ENCODE assay signal across 10 cellular contexts in the genomic region with DNA sequence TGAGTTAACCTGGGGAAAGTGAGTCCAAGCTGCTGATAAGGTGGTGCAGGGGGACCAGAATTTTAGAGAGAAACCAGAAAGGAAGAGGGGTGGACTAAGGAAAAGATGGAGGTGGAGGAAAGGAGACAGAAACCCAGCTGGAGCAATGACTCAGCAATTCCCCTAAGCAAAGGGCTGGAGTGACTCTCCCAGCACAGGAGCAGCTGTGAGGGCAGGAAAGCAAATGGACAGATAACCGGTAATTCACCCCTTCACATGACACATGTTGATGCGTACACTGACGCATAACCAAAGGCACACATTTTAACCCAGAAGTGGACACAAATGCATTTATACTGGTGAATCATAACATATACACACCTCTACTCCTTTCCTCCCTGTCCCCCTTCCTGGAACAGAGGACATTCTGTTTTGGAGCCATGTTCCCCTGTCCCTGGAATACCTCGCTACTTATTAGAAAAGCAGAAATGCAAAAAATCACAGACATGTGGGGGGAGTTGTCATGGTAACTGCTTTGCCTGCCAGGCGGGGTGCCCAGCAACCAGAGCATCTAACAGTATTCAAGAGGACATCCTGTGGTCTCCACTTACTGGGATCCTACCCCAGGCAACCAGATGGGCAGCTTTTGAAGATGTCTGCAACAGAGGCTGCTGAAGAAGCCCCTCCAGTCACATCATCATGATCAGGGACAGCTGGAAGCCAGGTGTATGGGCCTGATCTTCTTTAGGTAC. TPM values are rescaled to one million over a fixed set of nuclear protein-coding genes. Genes with fewer than 3 reads are reported as not detected.
DNase-seq lines count a peak whose midpoint lies in the region; ATAC-seq and TF ChIP-seq lines count a peak whose summit lies in the region.
"Had no signal": no experiment of that assay in that cellular context is flagged by ENCODE, and none has a peak within 500 bp of the region (broad histone marks: within the 10 kb centered on the region; RNA-seq: fewer than 3 reads in every experiment).

No MANE protein-coding gene starts in this region.

- H3K36me3 ChIP-seq in RWPE2 (ENCODE audit: low read depth) (no peaks in the 10 kb centered on the region), iPS-18a (ENCODE audit: control insufficient read depth, low read depth, low read length) (no peaks in the 10 kb centered on the region)
- H3K36me3 ChIP-seq: Peyer's patch had no signal

- H3K4me1 ChIP-seq in RWPE2 (ENCODE audit: insufficient read depth, poor library complexity, severe bottlenecking) = peaks cover 5% of the 10 kb centered on the region
- peaks cover 18% of the 10 kb centered on the region for H3K4me1 ChIP-seq in iPS-18a (ENCODE audit: control insufficient read depth, low read depth, low read length)

- H3K9me3 Mint-ChIP-seq in HFFc6 = no peaks in the 10 kb centered on the region
- H3K9me3 Mint-ChIP-seq: activated naive CD4-positive, alpha-beta T cell treated with anti-CD3 and anti-CD28 coated beads, Interleukin-2, amount 50 U/mL, for 72 hours had no signal

- ATAC-seq in RWPE2 (ENCODE audit: low read depth) (peak; percentile 46), GM19452 (IDR thresholded peaks at IDR 0.05; ENCODE audit: unreplicated experiment) (no peak), GM19035 (IDR thresholded peaks at IDR 0.05; ENCODE audit: unreplicated experiment) (no peak)
- ATAC-seq: activated naive CD4-positive, alpha-beta T cell treated with anti-CD3 and anti-CD28 coated beads, Interleukin-2, amount 50 U/mL, for 72 hours had no signal

- H3K4me3 ChIP-seq in AG10803 (ENCODE audit: low read length) (no peak overlapping the region), RWPE2 (ENCODE audit: severe bottlenecking) (no peak overlapping the region), iPS-18a (ENCODE audit: low read length) (peak overlapping the region; percentile 67)
- H3K4me3 ChIP-seq: Peyer's patch had no signal

- H3K27ac ChIP-seq in RWPE2 (ENCODE audit: poor library complexity, severe bottlenecking) (no peak overlapping the region), iPS-18a (ENCODE audit: low read length) (no peak overlapping the region)
- H3K27ac ChIP-seq: Peyer's patch had no signal

- no peak for TF ChIP-seq CTCF in AG10803 (conservative IDR thresholded peaks at IDR 0.05; ENCODE audit: low read length)
- no peak for TF ChIP-seq CTCF in HFFc6 (IDR thresholded peaks at IDR 0.05)
- no peak for TF ChIP-seq CTCF in RWPE2 (IDR thresholded peaks at IDR 0.05; ENCODE audit: poor library complexity, severe bottlenecking)

- peak overlapping the region; percentile 52 for H3K4me3 Mint-ChIP-seq in HFFc6

- peaks cover 21% of the 10 kb centered on the region for H3K4me1 Mint-ChIP-seq in HFFc6 (ENCODE audit: low read depth)

- peaks cover 44% of the 10 kb centered on the region for H3K27me3 ChIP-seq in RWPE2 (ENCODE audit: insufficient read depth, poor library complexity, severe bottlenecking)
- peaks cover 57% of the 10 kb centered on the region for H3K27me3 ChIP-seq in iPS-18a (ENCODE audit: control insufficient read depth, insufficient read depth, low read length)

- peaks cover 24% of the 10 kb centered on the region for H3K27me3 Mint-ChIP-seq in HFFc6 (ENCODE audit: insufficient read depth)

- H3K27ac Mint-ChIP-seq in HFFc6 = peak overlapping the region; percentile 68
- H3K27ac Mint-ChIP-seq: activated naive CD4-positive, alpha-beta T cell treated with anti-CD3 and anti-CD28 coated beads, Interleukin-2, amount 50 U/mL, for 72 hours had no signal

- H3K9ac ChIP-seq in iPS-18a (ENCODE audit: low read length) = peak overlapping the region; percentile 17

- 0 out of 2 replicates have a peak, but pooled peaks cover 4% of the 10 kb centered on the region for H3K36me3 Mint-ChIP-seq in HFFc6 (ENCODE audit: low read depth)
- H3K36me3 Mint-ChIP-seq: activated naive CD4-positive, alpha-beta T cell treated with anti-CD3 and anti-CD28 coated beads, Interleukin-2, amount 50 U/mL, for 72 hours had no signal

- H3K9me3 ChIP-seq in RWPE2 (ENCODE audit: severe bottlenecking) (no peaks in the 10 kb centered on the region), iPS-18a (ENCODE audit: control insufficient read depth, low read depth, low read length) (no peaks in the 10 kb centered on the region)
- H3K9me3 ChIP-seq: Peyer's patch had no signal

- DNase-seq in AG10803 (ENCODE audit: low read depth) (peak; percentile 45), HFFc6 (peak; percentile 82), RWPE2 (ENCODE audit: low spot score) (no peak), D341Med (ENCODE audit: low spot score) (no peak), AML-193 (lab: John Stamatoyannopoulos, UW) (no peak)

RNA-seq across cellular contexts. Expression of a gene that starts 4.7 kb away (rescaled TPM):
- under 1 TPM in 4 of 6 experiments, not detected in 2; 0.07 to 0.15 (median 0.08) TPM for total RNA-seq in HFFc6 (2021; fragmentation: NEBNext Ultra II Directional; extraction: Animal tissue kit (Norgen Biotek cat#: 25700))
- total RNA-seq: activated naive CD4-positive, alpha-beta T cell treated with anti-CD3 and anti-CD28 coated beads, Interleukin-2, amount 50 U/mL, for 72 hours had no signal

RNA-seq across cellular contexts. Expression of a gene that starts 20.8 kb away (rescaled TPM):
- not detected for total RNA-seq in HFFc6 (2021; fragmentation: NEBNext Ultra II Directional; extraction: Animal tissue kit (Norgen Biotek cat#: 25700))
- total RNA-seq: activated naive CD4-positive, alpha-beta T cell treated with anti-CD3 and anti-CD28 coated beads, Interleukin-2, amount 50 U/mL, for 72 hours had no signal

RNA-seq across cellular contexts. Expression of a gene that starts 29.0 kb away (rescaled TPM):
- total RNA-seq in HFFc6 (2021; fragmentation: NEBNext Ultra II Directional; extraction: Animal tissue kit (Norgen Biotek cat#: 25700)) = not detected
- total RNA-seq: activated naive CD4-positive, alpha-beta T cell treated with anti-CD3 and anti-CD28 coated beads, Interleukin-2, amount 50 U/mL, for 72 hours had no signal

Comparison
In these comparisons a context has a peak if more than half of its experiments do, and no peak if none do; other contexts are left out.
1. DNase-seq: peak in AG10803 (single experiment) and HFFc6 (single experiment); none in RWPE2 (single experiment), D341Med (single experiment) and AML-193 (0 of 2).